8 cellular contexts compared by ENCODE assay signal in genomic region chr6:28141500-28142329, GRCh38. TPM values are rescaled to one million over a fixed set of nuclear protein-coding genes. Genes with fewer than 3 reads are reported as not detected.
DNase-seq lines count a peak whose midpoint lies in the region; ATAC-seq and TF ChIP-seq lines count a peak whose summit lies in the region.

Gene ZKSCAN8 (plus strand): TSS chr6:28141883. CDS start chr6:28148408, 6,525 bp downstream.

- peak within 1 kb of the TSS; percentile 70 for H3K27ac ChIP-seq in thymus (ENCODE audit: low read depth)

- H3K27ac Mint-ChIP-seq in activated naive CD4-positive, alpha-beta T cell treated with anti-CD3 and anti-CD28 coated beads, Interleukin-2, amount 50 U/mL, for 72 hours = peak within 1 kb of the TSS; percentile 86 to 90

- DNase-seq in NCI-H1105 treated with DMSO at 0.1 percent for 48 hours (lab: John Stamatoyannopoulos, UW) (peak; percentile 96), SKM-1 (lab: John Stamatoyannopoulos, UW; ENCODE audit: unreplicated experiment) (peak; percentile 58), glomerular visceral epithelial cell (ENCODE audit: extremely low spot score) (peak; percentile 91), omental fat pad (ENCODE audit: low spot score) (peak; percentile 42)
- peak; percentile 73 to 79 for DNase-seq in activated naive CD4-positive, alpha-beta T cell treated with anti-CD3 and anti-CD28 coated beads, Interleukin-2, amount 50 U/mL, for 72 hours (ENCODE audit: low spot score in 2 of 2)

- no peak for TF ChIP-seq CTCF in omental fat pad (IDR thresholded peaks at IDR 0.05)

- peaks cover 27 to 32% of the 10 kb centered on the region in 2 donors for H3K36me3 Mint-ChIP-seq in activated naive CD4-positive, alpha-beta T cell treated with anti-CD3 and anti-CD28 coated beads, Interleukin-2, amount 50 U/mL, for 72 hours

- ATAC-seq in HG02642 (IDR thresholded peaks at IDR 0.05; ENCODE audit: poor library complexity, unreplicated experiment) (peak; percentile 89), omental fat pad (ENCODE audit: low FRiP score) (peak; percentile 92)
- ATAC-seq in activated naive CD4-positive, alpha-beta T cell treated with anti-CD3 and anti-CD28 coated beads, Interleukin-2, amount 50 U/mL, for 72 hours = peak; percentile 62 to 92

- H3K27me3 ChIP-seq in thymus (ENCODE audit: control insufficient read depth, insufficient read depth) = no peaks in the 10 kb centered on the region

- H3K9me3 ChIP-seq in thymus (ENCODE audit: control insufficient read depth) = no peaks in the 10 kb centered on the region

- under 1% methylated on average over 52 of the region's 52 CpGs for WGBS in thymus

- no peaks in the 10 kb centered on the region for H3K9me3 Mint-ChIP-seq in activated naive CD4-positive, alpha-beta T cell treated with anti-CD3 and anti-CD28 coated beads, Interleukin-2, amount 50 U/mL, for 72 hours

- peak; percentile 70 for TF ChIP-seq POLR2A in GM10847 (IDR thresholded peaks at IDR 0.05; ENCODE audit: extremely low read depth, insufficient read length)

- H3K4me1 ChIP-seq in thymus (ENCODE audit: control insufficient read depth, insufficient read depth, low read length) = peaks cover 13% of the 10 kb centered on the region

- H3K36me3 ChIP-seq in thymus (ENCODE audit: control insufficient read depth, insufficient read depth) = peaks cover 3% of the 10 kb centered on the region

- H3K4me3 ChIP-seq in thymus (ENCODE audit: low read length) = peak within 1 kb of the TSS; percentile 78

RNA-seq across cellular contexts. Expression of gene ZKSCAN8, which starts in this region (rescaled TPM):
- total RNA-seq in activated naive CD4-positive, alpha-beta T cell treated with anti-CD3 and anti-CD28 coated beads, Interleukin-2, amount 50 U/mL, for 72 hours = 10 to 100 TPM; 21.7 to 26.0 TPM
- total RNA-seq in omental fat pad = 10 to 100 TPM; 16.0 to 27.7 (median 17.2) TPM
- polyA plus RNA-seq in thymus = 5.3 TPM

Comparison
In these comparisons a context has a peak if more than half of its experiments do, and no peak if none do; other contexts are left out.
1. Peak in every context shown above with its lines: DNase-seq, ATAC-seq, H3K4me3 ChIP-seq and H3K27ac ChIP-seq.
2. DNase-seq: peak in every context shown above with its lines; median percentile 96 in NCI-H1105 treated with DMSO at 0.1 percent for 48 hours; 91 in glomerular visceral epithelial cell; 76 in activated naive CD4-positive, alpha-beta T cell treated with anti-CD3 and anti-CD28 coated beads, Interleukin-2, amount 50 U/mL, for 72 hours; 58 in SKM-1; 42 in omental fat pad.